18 cellular contexts compared by ENCODE assay signal in the genomic region with DNA sequence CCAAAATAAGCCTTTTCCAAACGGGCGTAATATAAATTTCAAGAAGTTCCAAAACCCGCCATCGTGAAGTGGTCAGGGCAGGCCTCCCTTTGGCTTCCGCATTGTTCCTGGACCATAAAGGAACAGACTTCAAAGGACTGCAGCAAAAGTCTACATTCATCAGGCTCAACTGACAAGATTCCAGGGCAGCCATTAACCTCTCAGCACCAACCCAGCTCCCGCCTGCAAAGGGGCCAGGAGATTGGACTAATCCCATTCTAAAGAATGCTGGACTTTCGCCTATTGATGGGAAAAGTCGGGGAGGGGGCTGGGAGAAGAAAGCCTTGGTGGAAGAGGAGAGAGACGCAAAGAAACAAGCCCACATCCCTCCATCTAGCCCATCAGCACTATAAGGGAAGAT. TPM values are rescaled to one million over a fixed set of nuclear protein-coding genes. Genes with fewer than 3 reads are reported as not detected.
A peak's percentile ranks its signal among the peaks of the same experiment; 100 is the strongest.
DNase-seq lines count a peak whose midpoint lies in the region; ATAC-seq and TF ChIP-seq lines count a peak whose summit lies in the region.
"Had no signal": no experiment of that assay in that cellular context is flagged by ENCODE, and none has a peak within 500 bp of the region (broad histone marks: within the 10 kb centered on the region; RNA-seq: fewer than 3 reads in every experiment).

No MANE protein-coding gene starts in this region.

- CTCF ChIA-PET in A673 (lab: Charles Lee): no interaction called here

- POLR2A ChIA-PET in A673 (lab: Charles Lee; ENCODE audit: low non-redundant PET): no interaction called here

- no TSS peak for BruUV-seq in A673 (replicated peaks; lab: Mats Ljungman, UMichigan)

- no peak overlapping the region for H4K91ac ChIP-seq in mesenchymal stem cell (ENCODE audit: low read length)

- H3K9ac ChIP-seq in mesenchymal stem cell (ENCODE audit: low read length): no peak overlapping the region
- H3K9ac ChIP-seq: KMS-11 had no signal

- ATAC-seq in gastrocnemius medialis (no peak), HG02798 (IDR thresholded peaks at IDR 0.05; ENCODE audit: poor library complexity, unreplicated experiment) (no peak)
- ATAC-seq: CD8-positive, alpha-beta T cell; HCT116 had no signal

- H3K4ac ChIP-seq in mesenchymal stem cell (ENCODE audit: low read depth in 1 of 2, low read length in 2 of 2): no peak overlapping the region

- no peak overlapping the region for H3K4me2 ChIP-seq in mesenchymal stem cell (ENCODE audit: low read length, poor library complexity, severe bottlenecking)
- H3K4me2 ChIP-seq: KMS-11 had no signal

- H3K79me1 ChIP-seq in mesenchymal stem cell (replicated peaks; ENCODE audit: low read length, poor library complexity, severe bottlenecking): peaks cover 24% of the 10 kb centered on the region

- no peaks in the 10 kb centered on the region for H3K9me3 ChIP-seq in mesenchymal stem cell (ENCODE audit: control insufficient read depth, low read length)
- H3K9me3 ChIP-seq in gastrocnemius medialis: no peaks in the 10 kb centered on the region
- no peaks in the 10 kb centered on the region for H3K9me3 ChIP-seq in A673 (ENCODE audit: low read depth, low read length, poor library complexity, severe bottlenecking)
- H3K9me3 ChIP-seq: pancreas had no signal

- H2BK5ac ChIP-seq in mesenchymal stem cell (ENCODE audit: low read depth, low read length, poor library complexity, severe bottlenecking): peak overlapping the region; percentile 14

- H3K4me1 ChIP-seq in mesenchymal stem cell (ENCODE audit: control insufficient read depth, insufficient read depth, low read depth, low read length) (peaks cover 40% of the 10 kb centered on the region), gastrocnemius medialis (peaks cover 51 to 57% of the 10 kb centered on the region in 2 donors), A673 (ENCODE audit: insufficient read depth, low read length, poor library complexity, severe bottlenecking) (peaks cover 37% of the 10 kb centered on the region)

- no peak overlapping the region for H3K14ac ChIP-seq in mesenchymal stem cell (ENCODE audit: low read length in 2 of 2)

- H2BK12ac ChIP-seq in mesenchymal stem cell (ENCODE audit: low read length in 2 of 2): no peak overlapping the region

- TF ChIP-seq CTCF in brain microvascular endothelial cell (IDR thresholded peaks at IDR 0.05; ENCODE audit: low read depth, low read length, missing control alignments) (no peak), gastrocnemius medialis (IDR thresholded peaks at IDR 0.05 in 4 of 5, conservative IDR thresholded peaks at IDR 0.05 in 1 of 5) (no peak), A673 (conservative IDR thresholded peaks at IDR 0.05; ENCODE audit: low read depth, low read length) (no peak)

- H3K4me3 ChIP-seq in brain microvascular endothelial cell (ENCODE audit: low read depth, low read length): no peak overlapping the region
- H3K4me3 ChIP-seq in mesenchymal stem cell (ENCODE audit: insufficient read depth in 1 of 2, low read depth in 1 of 2, low read length in 2 of 2): no peak overlapping the region
- no peak overlapping the region for H3K4me3 ChIP-seq in gastrocnemius medialis
- H3K4me3 ChIP-seq in A673 (ENCODE audit: low read depth, low read length, poor library complexity, severe bottlenecking): no peak overlapping the region

- no peak overlapping the region for H3K23ac ChIP-seq in mesenchymal stem cell (ENCODE audit: low read length in 2 of 2)

- H3K27ac ChIP-seq in brain microvascular endothelial cell: peak overlapping the region; percentile 99
- H3K27ac ChIP-seq in mesenchymal stem cell (ENCODE audit: low read length, poor library complexity, severe bottlenecking): no peak overlapping the region
- H3K27ac ChIP-seq in gastrocnemius medialis: peak overlapping the region in 3 of 4 donors; percentile 44 to 67 (median 50)
- no peak overlapping the region for H3K27ac ChIP-seq in A673 (ENCODE audit: low read depth, low read length, poor library complexity, severe bottlenecking)
- H3K27ac ChIP-seq: KMS-11 had no signal

- DNase-seq in ELF-1 (ENCODE audit: low read depth, low spot score): peak; percentile 87
- no peak for DNase-seq in brain microvascular endothelial cell
- no peak for DNase-seq in mesenchymal stem cell
- no peak for DNase-seq in gastrocnemius medialis
- no peak for DNase-seq in hepatic stellate cell (ENCODE audit: low spot score)
- no peak for DNase-seq in A673 (ENCODE audit: low spot score)
- no peak for DNase-seq in glomerular visceral epithelial cell (ENCODE audit: extremely low spot score)
- DNase-seq: activated CD4-positive, alpha-beta T cell treated with anti-CD3 and anti-CD28 coated beads, Interleukin-2, amount 10 ng/mL, durations not matched to agents 7 days and 5 days; activated naive CD4-positive, alpha-beta T cell; CD8-positive, alpha-beta T cell; DND-41; NCI-H1092; NCI-H526 treated with DMSO at 0.1 percent for 48 hours; OCI-M1; pancreas had no signal

- peak overlapping the region; percentile 34 for H2AK5ac ChIP-seq in mesenchymal stem cell (ENCODE audit: low read length, severe bottlenecking)

- no peak overlapping the region for H2BK120ac ChIP-seq in mesenchymal stem cell (ENCODE audit: low read depth, low read length)

- no peak overlapping the region for H2AFZ ChIP-seq in mesenchymal stem cell (ENCODE audit: low read depth, low read length)

- H2BK15ac ChIP-seq in mesenchymal stem cell (ENCODE audit: low read depth, poor library complexity, severe bottlenecking): no peak overlapping the region

- H4K8ac ChIP-seq in mesenchymal stem cell (ENCODE audit: low read length): no peak overlapping the region

- H3K27me3 ChIP-seq in brain microvascular endothelial cell (replicated peaks) (no peaks in the 10 kb centered on the region), mesenchymal stem cell (ENCODE audit: control insufficient read depth in 1 of 2, insufficient read depth in 1 of 2, low read length in 2 of 2) (no peaks in the 10 kb centered on the region), gastrocnemius medialis (no peaks in the 10 kb centered on the region), A673 (replicated peaks; ENCODE audit: insufficient read depth, low read depth, low read length, poor library complexity) (no peaks in the 10 kb centered on the region)
- H3K27me3 ChIP-seq: pancreas had no signal

- no peak for TF ChIP-seq POLR2A in gastrocnemius medialis (IDR thresholded peaks at IDR 0.05)

- H3K18ac ChIP-seq in mesenchymal stem cell (ENCODE audit: low read depth in 1 of 2, low read length in 2 of 2): no peak overlapping the region

- H3K36me3 ChIP-seq in brain microvascular endothelial cell (replicated peaks): peaks cover 65% of the 10 kb centered on the region
- peaks cover 38 to 78% of the 10 kb centered on the region in 2 experiments for H3K36me3 ChIP-seq in mesenchymal stem cell (ENCODE audit: control insufficient read depth in 1 of 2, insufficient read depth in 2 of 2, low read depth in 1 of 2, low read length in 2 of 2)
- H3K36me3 ChIP-seq in gastrocnemius medialis: peaks cover 0 to 9% of the 10 kb centered on the region in 2 donors
- peaks cover 62% of the 10 kb centered on the region for H3K36me3 ChIP-seq in A673 (ENCODE audit: insufficient read depth, low read length, poor library complexity, severe bottlenecking)

- 85% methylated on average over 5 of the region's 9 CpGs for WGBS in mesenchymal stem cell

- in situ Hi-C loops in brain microvascular endothelial cell (cut with HindIII; ENCODE audit: low pct_ligation_motif_present, low sequenced_read_pairs): no loop called here
- in situ Hi-C loops in gastrocnemius medialis (cut with MboI; ENCODE audit: low sequenced_read_pairs in 4 of 4): loop anchor here in 1 of 4 donors (25.0 kb wide), 1 partner anchor 1257 kb away; the partner anchor contains the start of gene BTBD3

- intact Hi-C loops in gastrocnemius medialis (cut with DNase I; ENCODE audit: low total_unique reads): no loop called here
- intact Hi-C loops in A673 (cut with micrococcal nuclease; ENCODE audit: unreplicated experiment): no loop called here

RNA-seq across cellular contexts. Expression of gene JAG1, which starts 18.1 kb away (rescaled TPM):
- polyA plus RNA-seq in mesenchymal stem cell (2013, experiment 1 of 2): 13.2 TPM
- polyA plus RNA-seq in mesenchymal stem cell (2013, experiment 2 of 2): 12.6 TPM
- total RNA-seq in gastrocnemius medialis: 10 to 100 TPM; 10.3 to 19.6 (median 13.2) TPM
- 42.9 and 57.5 TPM in 2 replicates for total RNA-seq in A673 (2021)

Comparison
In these comparisons a context has a peak if more than half of its experiments do, and no peak if none do; other contexts are left out.
1. H3K27ac ChIP-seq: peak in brain microvascular endothelial cell (single experiment) and gastrocnemius medialis (3 of 4); none in mesenchymal stem cell (single experiment) and A673 (single experiment).